1 cellular context compared by ENCODE assay signal in the genomic region with DNA sequence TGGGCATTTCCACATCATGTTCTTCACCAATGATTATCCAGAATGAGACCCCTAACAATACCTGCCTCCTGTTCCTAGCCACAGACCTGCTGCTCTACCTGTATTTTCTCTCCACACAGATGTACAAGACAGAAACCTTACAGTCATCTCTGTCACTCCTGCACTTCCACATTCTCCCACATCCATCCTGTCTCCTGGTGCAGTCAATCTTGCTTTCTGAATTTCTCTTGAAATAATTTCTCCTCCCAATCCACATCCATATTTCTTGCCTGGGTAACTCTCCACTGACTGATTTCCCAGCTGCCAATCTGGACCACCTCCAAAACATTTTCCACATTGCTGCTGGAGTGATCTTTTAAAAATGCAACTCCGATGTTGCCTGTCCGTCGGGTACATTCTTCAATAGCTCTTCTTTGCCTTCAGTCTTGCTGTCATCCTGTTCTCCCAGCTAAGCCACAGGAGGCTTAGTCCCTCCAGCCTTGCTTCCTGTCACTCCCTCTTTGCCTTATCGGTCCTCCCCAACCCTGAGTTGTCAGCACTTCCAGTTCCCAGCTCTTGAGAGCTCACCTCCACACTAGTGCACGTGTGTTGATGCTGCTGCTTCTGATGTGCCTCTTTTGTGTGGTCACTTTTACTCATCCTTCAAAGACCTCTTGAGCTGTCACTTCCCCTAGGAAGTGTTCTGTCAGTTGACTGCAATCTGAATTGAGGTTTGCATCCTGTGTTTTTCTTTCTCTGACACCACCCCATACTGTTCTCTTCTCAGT.
TF ChIP-seq lines count a peak whose summit lies in the region.

No MANE protein-coding gene starts in this region.

TF ChIP-seq in H1, 55 proteins besides CTCF, POLR2A, EP300 and RAD21 (continued from another document):
- 0 out of 4 replicates have a peak, but pooled peaks of 1 of the 2 experiments have one; percentile 45 for TF ChIP-seq SIN3A (conservative IDR thresholded peaks at IDR 0.05 in 1 of 2, IDR thresholded peaks at IDR 0.05 in 1 of 2; ENCODE audit: low read depth in 1 of 2, low read length in 2 of 2)
- TF ChIP-seq KDM4A (IDR thresholded peaks at IDR 0.05; ENCODE audit: low read depth, low read length, severe bottlenecking), result no peak
